2 cellular contexts compared by ENCODE assay signal in genomic region chr2:62717503-62718081, GRCh38.
TF ChIP-seq lines count a peak whose summit lies in the region.

No MANE protein-coding gene starts in this region.

TF ChIP-seq in HepG2, 621 proteins besides CTCF, POLR2A, EP300 and RAD21:
- TF ChIP-seq PRDM15 (CRISPR knock-in tag; IDR thresholded peaks at IDR 0.05) (no peak), GATAD1 (CRISPR knock-in tag; IDR thresholded peaks at IDR 0.05) (no peak), RFX1 (IDR thresholded peaks at IDR 0.05) (no peak), BRCA1 (CRISPR knock-in tag; IDR thresholded peaks at IDR 0.05) (no peak)
- TF ChIP-seq, protein P1, sequence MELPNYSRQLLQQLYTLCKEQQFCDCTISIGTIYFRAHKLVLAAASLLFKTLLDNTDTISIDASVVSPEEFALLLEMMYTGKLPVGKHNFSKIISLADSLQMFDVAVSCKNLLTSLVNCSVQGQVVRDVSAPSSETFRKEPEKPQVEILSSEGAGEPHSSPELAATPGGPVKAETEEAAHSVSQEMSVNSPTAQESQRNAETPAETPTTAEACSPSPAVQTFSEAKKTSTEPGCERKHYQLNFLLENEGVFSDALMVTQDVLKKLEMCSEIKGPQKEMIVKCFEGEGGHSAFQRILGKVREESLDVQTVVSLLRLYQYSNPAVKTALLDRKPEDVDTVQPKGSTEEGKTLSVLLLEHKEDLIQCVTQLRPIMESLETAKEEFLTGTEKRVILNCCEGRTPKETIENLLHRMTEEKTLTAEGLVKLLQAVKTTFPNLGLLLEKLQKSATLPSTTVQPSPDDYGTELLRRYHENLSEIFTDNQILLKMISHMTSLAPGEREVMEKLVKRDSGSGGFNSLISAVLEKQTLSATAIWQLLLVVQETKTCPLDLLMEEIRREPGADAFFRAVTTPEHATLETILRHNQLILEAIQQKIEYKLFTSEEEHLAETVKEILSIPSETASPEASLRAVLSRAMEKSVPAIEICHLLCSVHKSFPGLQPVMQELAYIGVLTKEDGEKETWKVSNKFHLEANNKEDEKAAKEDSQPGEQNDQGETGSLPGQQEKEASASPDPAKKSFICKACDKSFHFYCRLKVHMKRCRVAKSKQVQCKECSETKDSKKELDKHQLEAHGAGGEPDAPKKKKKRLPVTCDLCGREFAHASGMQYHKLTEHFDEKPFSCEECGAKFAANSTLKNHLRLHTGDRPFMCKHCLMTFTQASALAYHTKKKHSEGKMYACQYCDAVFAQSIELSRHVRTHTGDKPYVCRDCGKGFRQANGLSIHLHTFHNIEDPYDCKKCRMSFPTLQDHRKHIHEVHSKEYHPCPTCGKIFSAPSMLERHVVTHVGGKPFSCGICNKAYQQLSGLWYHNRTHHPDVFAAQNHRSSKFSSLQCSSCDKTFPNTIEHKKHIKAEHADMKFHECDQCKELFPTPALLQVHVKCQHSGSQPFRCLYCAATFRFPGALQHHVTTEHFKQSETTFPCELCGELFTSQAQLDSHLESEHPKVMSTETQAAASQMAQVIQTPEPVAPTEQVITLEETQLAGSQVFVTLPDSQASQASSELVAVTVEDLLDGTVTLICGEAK (IDR thresholded peaks at IDR 0.05), result peak; percentile 48; the same call in 1 of the 2 replicates
- TF ChIP-seq, protein P1 (CRISPR knock-in tag; IDR thresholded peaks at IDR 0.05), result no peak
TF ChIP-seq in HepG2: peak in this region for 1.

TF ChIP-seq in K562, 482 proteins besides CTCF, POLR2A, EP300 and RAD21:
- TF ChIP-seq, protein P1 (IDR thresholded peaks at IDR 0.05), result peak; percentile 71
- TF ChIP-seq, protein P1 (CRISPR knock-in tag; IDR thresholded peaks at IDR 0.05), result 0 out of 2 replicates have a peak, but pooled peaks have one; percentile 15
- TF ChIP-seq SMC3 (conservative IDR thresholded peaks at IDR 0.05; ENCODE audit: insufficient read depth, low read depth, low read length), result no peak
